In the genomic region with DNA sequence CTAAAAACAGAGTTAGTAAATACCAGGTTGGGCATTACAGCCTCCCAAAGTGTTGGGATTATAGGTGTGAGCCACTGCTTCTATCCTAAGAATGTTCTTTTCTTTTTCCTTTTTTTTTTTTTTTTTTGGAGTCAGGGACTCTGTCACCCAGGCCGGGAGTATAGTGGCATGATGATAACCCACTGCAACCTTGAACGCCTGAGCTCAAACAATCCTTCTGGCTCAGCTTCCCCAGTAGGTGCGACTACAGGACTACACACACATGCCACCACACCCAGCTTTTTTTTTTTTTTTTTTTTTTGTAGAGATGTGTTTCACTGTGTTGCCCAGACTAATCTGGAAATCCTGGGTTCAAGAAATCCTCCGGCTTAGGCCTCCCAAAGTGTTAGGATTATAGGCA, we compare ENCODE assay signal across 1 cellular context.
TF ChIP-seq lines count a peak whose summit lies in the region.

No MANE protein-coding gene starts in this region.

TF ChIP-seq in K562, 482 proteins besides CTCF, POLR2A, EP300 and RAD21:
- TF ChIP-seq SAP30 (IDR thresholded peaks at IDR 0.05; ENCODE audit: borderline replicate concordance, insufficient read depth, low read depth, low read length, poor library complexity, severe bottlenecking) (no peak), SMAD4 (CRISPR knock-in tag; conservative IDR thresholded peaks at IDR 0.05) (0 out of 2 replicates have a peak, but pooled peaks have one; percentile 22)
